1 cellular context compared by ENCODE assay signal in the genomic region with DNA sequence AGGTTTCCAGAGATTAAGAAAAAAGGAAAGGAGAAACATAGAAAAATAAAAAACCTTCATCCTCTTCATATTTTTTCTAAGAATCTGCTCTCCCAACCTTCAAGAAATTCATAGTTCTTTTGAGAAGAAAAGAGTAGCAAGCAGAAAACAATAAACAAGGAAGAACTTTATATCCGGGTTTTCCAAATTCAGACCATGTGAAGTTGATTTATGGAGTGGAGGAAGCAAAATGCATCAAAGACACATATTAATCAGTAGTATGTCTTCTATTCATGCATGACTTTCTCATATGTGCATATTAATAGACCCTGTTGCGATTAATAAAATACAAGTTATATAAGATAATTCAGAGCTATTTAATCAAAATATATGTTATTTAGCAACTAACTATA.
TF ChIP-seq lines count a peak whose summit lies in the region.

No MANE protein-coding gene starts in this region.

TF ChIP-seq in GM23338, 12 proteins besides CTCF, POLR2A, EP300 and RAD21:
- TF ChIP-seq POLR2AphosphoS5 (IDR thresholded peaks at IDR 0.05; ENCODE audit: low read depth) (no peak), CREB1 (CRISPR knock-in tag; IDR thresholded peaks at IDR 0.05; ENCODE audit: low read depth) (no peak), STAT1 (IDR thresholded peaks at IDR 0.05; ENCODE audit: unreplicated experiment) (no peak), JUNB (IDR thresholded peaks at IDR 0.05; ENCODE audit: unreplicated experiment) (no peak), ETS1 (IDR thresholded peaks at IDR 0.05) (no peak), ZNF114 (CRISPR knock-in tag; IDR thresholded peaks at IDR 0.05) (no peak), EZH2 (IDR thresholded peaks at IDR 0.05; ENCODE audit: low read depth, unreplicated experiment) (no peak), EZH2phosphoT487 (IDR thresholded peaks at IDR 0.05; ENCODE audit: unreplicated experiment) (no peak), ZNF331 (CRISPR knock-in tag; IDR thresholded peaks at IDR 0.05; ENCODE audit: low read depth) (no peak), NANOG (IDR thresholded peaks at IDR 0.05; ENCODE audit: borderline replicate concordance) (no peak)
- TF ChIP-seq, protein P1, sequence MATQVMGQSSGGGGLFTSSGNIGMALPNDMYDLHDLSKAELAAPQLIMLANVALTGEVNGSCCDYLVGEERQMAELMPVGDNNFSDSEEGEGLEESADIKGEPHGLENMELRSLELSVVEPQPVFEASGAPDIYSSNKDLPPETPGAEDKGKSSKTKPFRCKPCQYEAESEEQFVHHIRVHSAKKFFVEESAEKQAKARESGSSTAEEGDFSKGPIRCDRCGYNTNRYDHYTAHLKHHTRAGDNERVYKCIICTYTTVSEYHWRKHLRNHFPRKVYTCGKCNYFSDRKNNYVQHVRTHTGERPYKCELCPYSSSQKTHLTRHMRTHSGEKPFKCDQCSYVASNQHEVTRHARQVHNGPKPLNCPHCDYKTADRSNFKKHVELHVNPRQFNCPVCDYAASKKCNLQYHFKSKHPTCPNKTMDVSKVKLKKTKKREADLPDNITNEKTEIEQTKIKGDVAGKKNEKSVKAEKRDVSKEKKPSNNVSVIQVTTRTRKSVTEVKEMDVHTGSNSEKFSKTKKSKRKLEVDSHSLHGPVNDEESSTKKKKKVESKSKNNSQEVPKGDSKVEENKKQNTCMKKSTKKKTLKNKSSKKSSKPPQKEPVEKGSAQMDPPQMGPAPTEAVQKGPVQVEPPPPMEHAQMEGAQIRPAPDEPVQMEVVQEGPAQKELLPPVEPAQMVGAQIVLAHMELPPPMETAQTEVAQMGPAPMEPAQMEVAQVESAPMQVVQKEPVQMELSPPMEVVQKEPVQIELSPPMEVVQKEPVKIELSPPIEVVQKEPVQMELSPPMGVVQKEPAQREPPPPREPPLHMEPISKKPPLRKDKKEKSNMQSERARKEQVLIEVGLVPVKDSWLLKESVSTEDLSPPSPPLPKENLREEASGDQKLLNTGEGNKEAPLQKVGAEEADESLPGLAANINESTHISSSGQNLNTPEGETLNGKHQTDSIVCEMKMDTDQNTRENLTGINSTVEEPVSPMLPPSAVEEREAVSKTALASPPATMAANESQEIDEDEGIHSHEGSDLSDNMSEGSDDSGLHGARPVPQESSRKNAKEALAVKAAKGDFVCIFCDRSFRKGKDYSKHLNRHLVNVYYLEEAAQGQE (IDR thresholded peaks at IDR 0.05; ENCODE audit: unreplicated experiment), result no peak
- TF ChIP-seq, protein P2, sequence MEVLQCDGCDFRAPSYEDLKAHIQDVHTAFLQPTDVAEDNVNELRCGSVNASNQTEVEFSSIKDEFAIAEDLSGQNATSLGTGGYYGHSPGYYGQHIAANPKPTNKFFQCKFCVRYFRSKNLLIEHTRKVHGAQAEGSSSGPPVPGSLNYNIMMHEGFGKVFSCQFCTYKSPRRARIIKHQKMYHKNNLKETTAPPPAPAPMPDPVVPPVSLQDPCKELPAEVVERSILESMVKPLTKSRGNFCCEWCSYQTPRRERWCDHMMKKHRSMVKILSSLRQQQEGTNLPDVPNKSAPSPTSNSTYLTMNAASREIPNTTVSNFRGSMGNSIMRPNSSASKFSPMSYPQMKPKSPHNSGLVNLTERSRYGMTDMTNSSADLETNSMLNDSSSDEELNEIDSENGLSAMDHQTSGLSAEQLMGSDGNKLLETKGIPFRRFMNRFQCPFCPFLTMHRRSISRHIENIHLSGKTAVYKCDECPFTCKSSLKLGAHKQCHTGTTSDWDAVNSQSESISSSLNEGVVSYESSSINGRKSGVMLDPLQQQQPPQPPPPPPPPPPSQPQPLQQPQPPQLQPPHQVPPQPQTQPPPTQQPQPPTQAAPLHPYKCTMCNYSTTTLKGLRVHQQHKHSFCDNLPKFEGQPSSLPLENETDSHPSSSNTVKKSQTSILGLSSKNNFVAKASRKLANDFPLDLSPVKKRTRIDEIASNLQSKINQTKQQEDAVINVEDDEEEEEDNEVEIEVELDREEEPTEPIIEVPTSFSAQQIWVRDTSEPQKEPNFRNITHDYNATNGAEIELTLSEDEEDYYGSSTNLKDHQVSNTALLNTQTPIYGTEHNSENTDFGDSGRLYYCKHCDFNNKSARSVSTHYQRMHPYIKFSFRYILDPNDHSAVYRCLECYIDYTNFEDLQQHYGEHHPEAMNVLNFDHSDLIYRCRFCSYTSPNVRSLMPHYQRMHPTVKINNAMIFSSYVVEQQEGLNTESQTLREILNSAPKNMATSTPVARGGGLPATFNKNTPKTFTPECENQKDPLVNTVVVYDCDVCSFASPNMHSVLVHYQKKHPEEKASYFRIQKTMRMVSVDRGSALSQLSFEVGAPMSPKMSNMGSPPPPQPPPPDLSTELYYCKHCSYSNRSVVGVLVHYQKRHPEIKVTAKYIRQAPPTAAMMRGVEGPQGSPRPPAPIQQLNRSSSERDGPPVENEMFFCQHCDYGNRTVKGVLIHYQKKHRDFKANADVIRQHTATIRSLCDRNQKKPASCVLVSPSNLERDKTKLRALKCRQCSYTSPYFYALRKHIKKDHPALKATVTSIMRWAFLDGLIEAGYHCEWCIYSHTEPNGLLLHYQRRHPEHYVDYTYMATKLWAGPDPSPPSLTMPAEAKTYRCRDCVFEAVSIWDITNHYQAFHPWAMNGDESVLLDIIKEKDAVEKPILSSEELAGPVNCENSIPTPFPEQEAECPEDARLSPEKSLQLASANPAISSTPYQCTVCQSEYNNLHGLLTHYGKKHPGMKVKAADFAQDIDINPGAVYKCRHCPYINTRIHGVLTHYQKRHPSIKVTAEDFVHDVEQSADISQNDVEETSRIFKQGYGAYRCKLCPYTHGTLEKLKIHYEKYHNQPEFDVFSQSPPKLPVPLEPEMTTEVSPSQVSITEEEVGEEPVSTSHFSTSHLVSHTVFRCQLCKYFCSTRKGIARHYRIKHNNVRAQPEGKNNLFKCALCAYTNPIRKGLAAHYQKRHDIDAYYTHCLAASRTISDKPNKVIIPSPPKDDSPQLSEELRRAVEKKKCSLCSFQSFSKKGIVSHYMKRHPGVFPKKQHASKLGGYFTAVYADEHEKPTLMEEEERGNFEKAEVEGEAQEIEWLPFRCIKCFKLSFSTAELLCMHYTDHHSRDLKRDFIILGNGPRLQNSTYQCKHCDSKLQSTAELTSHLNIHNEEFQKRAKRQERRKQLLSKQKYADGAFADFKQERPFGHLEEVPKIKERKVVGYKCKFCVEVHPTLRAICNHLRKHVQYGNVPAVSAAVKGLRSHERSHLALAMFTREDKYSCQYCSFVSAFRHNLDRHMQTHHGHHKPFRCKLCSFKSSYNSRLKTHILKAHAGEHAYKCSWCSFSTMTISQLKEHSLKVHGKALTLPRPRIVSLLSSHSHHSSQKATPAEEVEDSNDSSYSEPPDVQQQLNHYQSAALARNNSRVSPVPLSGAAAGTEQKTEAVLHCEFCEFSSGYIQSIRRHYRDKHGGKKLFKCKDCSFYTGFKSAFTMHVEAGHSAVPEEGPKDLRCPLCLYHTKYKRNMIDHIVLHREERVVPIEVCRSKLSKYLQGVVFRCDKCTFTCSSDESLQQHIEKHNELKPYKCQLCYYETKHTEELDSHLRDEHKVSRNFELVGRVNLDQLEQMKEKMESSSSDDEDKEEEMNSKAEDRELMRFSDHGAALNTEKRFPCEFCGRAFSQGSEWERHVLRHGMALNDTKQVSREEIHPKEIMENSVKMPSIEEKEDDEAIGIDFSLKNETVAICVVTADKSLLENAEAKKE (CRISPR knock-in tag; IDR thresholded peaks at IDR 0.05), result no peak
